1 cellular context compared by ENCODE assay signal in genomic region chr2:239444626-239445625, GRCh38.
A peak's percentile ranks its signal among the peaks of the same experiment; 100 is the strongest.
TF ChIP-seq lines count a peak whose summit lies in the region.

No MANE protein-coding gene starts in this region.

TF ChIP-seq in HepG2, 621 proteins besides CTCF, POLR2A, EP300 and RAD21 (continued from another document and continues in another):
- TF ChIP-seq DZIP1 (CRISPR knock-in tag; IDR thresholded peaks at IDR 0.05) (no peak), ZUFSP (CRISPR knock-in tag; IDR thresholded peaks at IDR 0.05; ENCODE audit: borderline replicate concordance) (no peak), FOXP1 (IDR thresholded peaks at IDR 0.05) (no peak), FOXP1 (CRISPR knock-in tag; IDR thresholded peaks at IDR 0.05) (peak; percentile 66), KDM3A (CRISPR knock-in tag; IDR thresholded peaks at IDR 0.05; ENCODE audit: low read depth) (no peak), ZNF615 (CRISPR knock-in tag; IDR thresholded peaks at IDR 0.05; ENCODE audit: borderline replicate concordance) (no peak), AFF4 (CRISPR knock-in tag; IDR thresholded peaks at IDR 0.05) (no peak), NFE2L2 (IDR thresholded peaks at IDR 0.05; ENCODE audit: low read length) (no peak), EZH2 (conservative IDR thresholded peaks at IDR 0.05; ENCODE audit: low read depth, low read length) (no peak), ZNF34 (CRISPR knock-in tag; IDR thresholded peaks at IDR 0.05; ENCODE audit: borderline replicate concordance) (no peak), ETV6 (CRISPR knock-in tag; conservative IDR thresholded peaks at IDR 0.05) (no peak), NCOR1 (IDR thresholded peaks at IDR 0.05; ENCODE audit: borderline replicate concordance, low read length) (no peak; the same call in 1 of the 2 replicates), SIX4 (CRISPR knock-in tag; IDR thresholded peaks at IDR 0.05) (no peak), CHD4 (IDR thresholded peaks at IDR 0.05; ENCODE audit: borderline replicate concordance, low read length) (no peak), ZNF484 (CRISPR knock-in tag; IDR thresholded peaks at IDR 0.05; ENCODE audit: borderline replicate concordance, low read depth) (no peak), ZNF530 (CRISPR knock-in tag; IDR thresholded peaks at IDR 0.05; ENCODE audit: low read depth) (no peak), IKZF4 (CRISPR knock-in tag; IDR thresholded peaks at IDR 0.05; ENCODE audit: borderline replicate concordance, low read depth, not compliant biosample characterization) (no peak), FOXO4 (CRISPR knock-in tag; conservative IDR thresholded peaks at IDR 0.05) (no peak), ZNF101 (CRISPR knock-in tag; IDR thresholded peaks at IDR 0.05; ENCODE audit: borderline replicate concordance, low read depth) (no peak), ZNF562 (CRISPR knock-in tag; IDR thresholded peaks at IDR 0.05; ENCODE audit: borderline replicate concordance) (no peak), ZNF691 (CRISPR knock-in tag; IDR thresholded peaks at IDR 0.05; ENCODE audit: borderline replicate concordance, low read depth) (no peak), SMAD1 (CRISPR knock-in tag; IDR thresholded peaks at IDR 0.05; ENCODE audit: borderline replicate concordance, low read depth) (no peak), ZNF746 (CRISPR knock-in tag; IDR thresholded peaks at IDR 0.05) (no peak), ETV5 (CRISPR knock-in tag; IDR thresholded peaks at IDR 0.05; ENCODE audit: borderline replicate concordance) (peak; percentile 26; the same call in 1 of the 2 replicates), NFKBIZ (CRISPR knock-in tag; IDR thresholded peaks at IDR 0.05) (peak; percentile 68; the same call in 1 of the 2 replicates)
- TF ChIP-seq, protein P1, sequence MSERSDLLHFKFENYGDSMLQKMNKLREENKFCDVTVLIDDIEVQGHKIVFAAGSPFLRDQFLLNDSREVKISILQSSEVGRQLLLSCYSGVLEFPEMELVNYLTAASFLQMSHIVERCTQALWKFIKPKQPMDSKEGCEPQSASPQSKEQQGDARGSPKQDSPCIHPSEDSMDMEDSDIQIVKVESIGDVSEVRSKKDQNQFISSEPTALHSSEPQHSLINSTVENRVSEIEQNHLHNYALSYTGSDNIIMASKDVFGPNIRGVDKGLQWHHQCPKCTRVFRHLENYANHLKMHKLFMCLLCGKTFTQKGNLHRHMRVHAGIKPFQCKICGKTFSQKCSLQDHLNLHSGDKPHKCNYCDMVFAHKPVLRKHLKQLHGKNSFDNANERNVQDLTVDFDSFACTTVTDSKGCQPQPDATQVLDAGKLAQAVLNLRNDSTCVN (CRISPR knock-in tag; IDR thresholded peaks at IDR 0.05; ENCODE audit: borderline replicate concordance) = no peak
- TF ChIP-seq, protein P2, sequence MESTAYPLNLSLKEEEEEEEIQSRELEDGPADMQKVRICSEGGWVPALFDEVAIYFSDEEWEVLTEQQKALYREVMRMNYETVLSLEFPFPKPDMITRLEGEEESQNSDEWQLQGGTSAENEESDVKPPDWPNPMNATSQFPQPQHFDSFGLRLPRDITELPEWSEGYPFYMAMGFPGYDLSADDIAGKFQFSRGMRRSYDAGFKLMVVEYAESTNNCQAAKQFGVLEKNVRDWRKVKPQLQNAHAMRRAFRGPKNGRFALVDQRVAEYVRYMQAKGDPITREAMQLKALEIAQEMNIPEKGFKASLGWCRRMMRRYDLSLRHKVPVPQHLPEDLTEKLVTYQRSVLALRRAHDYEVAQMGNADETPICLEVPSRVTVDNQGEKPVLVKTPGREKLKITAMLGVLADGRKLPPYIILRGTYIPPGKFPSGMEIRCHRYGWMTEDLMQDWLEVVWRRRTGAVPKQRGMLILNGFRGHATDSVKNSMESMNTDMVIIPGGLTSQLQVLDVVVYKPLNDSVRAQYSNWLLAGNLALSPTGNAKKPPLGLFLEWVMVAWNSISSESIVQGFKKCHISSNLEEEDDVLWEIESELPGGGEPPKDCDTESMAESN (CRISPR knock-in tag; conservative IDR thresholded peaks at IDR 0.05) = no peak
- TF ChIP-seq, protein P3, sequence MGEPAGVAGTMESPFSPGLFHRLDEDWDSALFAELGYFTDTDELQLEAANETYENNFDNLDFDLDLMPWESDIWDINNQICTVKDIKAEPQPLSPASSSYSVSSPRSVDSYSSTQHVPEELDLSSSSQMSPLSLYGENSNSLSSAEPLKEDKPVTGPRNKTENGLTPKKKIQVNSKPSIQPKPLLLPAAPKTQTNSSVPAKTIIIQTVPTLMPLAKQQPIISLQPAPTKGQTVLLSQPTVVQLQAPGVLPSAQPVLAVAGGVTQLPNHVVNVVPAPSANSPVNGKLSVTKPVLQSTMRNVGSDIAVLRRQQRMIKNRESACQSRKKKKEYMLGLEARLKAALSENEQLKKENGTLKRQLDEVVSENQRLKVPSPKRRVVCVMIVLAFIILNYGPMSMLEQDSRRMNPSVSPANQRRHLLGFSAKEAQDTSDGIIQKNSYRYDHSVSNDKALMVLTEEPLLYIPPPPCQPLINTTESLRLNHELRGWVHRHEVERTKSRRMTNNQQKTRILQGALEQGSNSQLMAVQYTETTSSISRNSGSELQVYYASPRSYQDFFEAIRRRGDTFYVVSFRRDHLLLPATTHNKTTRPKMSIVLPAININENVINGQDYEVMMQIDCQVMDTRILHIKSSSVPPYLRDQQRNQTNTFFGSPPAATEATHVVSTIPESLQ (CRISPR knock-in tag; conservative IDR thresholded peaks at IDR 0.05) = no peak
- TF ChIP-seq, protein P4, sequence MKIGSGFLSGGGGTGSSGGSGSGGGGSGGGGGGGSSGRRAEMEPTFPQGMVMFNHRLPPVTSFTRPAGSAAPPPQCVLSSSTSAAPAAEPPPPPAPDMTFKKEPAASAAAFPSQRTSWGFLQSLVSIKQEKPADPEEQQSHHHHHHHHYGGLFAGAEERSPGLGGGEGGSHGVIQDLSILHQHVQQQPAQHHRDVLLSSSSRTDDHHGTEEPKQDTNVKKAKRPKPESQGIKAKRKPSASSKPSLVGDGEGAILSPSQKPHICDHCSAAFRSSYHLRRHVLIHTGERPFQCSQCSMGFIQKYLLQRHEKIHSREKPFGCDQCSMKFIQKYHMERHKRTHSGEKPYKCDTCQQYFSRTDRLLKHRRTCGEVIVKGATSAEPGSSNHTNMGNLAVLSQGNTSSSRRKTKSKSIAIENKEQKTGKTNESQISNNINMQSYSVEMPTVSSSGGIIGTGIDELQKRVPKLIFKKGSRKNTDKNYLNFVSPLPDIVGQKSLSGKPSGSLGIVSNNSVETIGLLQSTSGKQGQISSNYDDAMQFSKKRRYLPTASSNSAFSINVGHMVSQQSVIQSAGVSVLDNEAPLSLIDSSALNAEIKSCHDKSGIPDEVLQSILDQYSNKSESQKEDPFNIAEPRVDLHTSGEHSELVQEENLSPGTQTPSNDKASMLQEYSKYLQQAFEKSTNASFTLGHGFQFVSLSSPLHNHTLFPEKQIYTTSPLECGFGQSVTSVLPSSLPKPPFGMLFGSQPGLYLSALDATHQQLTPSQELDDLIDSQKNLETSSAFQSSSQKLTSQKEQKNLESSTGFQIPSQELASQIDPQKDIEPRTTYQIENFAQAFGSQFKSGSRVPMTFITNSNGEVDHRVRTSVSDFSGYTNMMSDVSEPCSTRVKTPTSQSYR (CRISPR knock-in tag; IDR thresholded peaks at IDR 0.05; ENCODE audit: borderline replicate concordance) = peak; percentile 56; the same call in 1 of the 2 replicates
- TF ChIP-seq, protein P5, sequence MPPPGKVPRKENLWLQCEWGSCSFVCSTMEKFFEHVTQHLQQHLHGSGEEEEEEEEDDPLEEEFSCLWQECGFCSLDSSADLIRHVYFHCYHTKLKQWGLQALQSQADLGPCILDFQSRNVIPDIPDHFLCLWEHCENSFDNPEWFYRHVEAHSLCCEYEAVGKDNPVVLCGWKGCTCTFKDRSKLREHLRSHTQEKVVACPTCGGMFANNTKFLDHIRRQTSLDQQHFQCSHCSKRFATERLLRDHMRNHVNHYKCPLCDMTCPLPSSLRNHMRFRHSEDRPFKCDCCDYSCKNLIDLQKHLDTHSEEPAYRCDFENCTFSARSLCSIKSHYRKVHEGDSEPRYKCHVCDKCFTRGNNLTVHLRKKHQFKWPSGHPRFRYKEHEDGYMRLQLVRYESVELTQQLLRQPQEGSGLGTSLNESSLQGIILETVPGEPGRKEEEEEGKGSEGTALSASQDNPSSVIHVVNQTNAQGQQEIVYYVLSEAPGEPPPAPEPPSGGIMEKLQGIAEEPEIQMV (CRISPR knock-in tag; IDR thresholded peaks at IDR 0.05; ENCODE audit: low read depth) = no peak
- TF ChIP-seq, protein P6, sequence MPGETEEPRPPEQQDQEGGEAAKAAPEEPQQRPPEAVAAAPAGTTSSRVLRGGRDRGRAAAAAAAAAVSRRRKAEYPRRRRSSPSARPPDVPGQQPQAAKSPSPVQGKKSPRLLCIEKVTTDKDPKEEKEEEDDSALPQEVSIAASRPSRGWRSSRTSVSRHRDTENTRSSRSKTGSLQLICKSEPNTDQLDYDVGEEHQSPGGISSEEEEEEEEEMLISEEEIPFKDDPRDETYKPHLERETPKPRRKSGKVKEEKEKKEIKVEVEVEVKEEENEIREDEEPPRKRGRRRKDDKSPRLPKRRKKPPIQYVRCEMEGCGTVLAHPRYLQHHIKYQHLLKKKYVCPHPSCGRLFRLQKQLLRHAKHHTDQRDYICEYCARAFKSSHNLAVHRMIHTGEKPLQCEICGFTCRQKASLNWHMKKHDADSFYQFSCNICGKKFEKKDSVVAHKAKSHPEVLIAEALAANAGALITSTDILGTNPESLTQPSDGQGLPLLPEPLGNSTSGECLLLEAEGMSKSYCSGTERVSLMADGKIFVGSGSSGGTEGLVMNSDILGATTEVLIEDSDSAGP (CRISPR knock-in tag; IDR thresholded peaks at IDR 0.05; ENCODE audit: borderline replicate concordance) = no peak
